ENCODE assay signal across 19 cellular contexts in genomic region chr12:129563266-129563665, GRCh38.
DNase-seq lines count a peak whose midpoint lies in the region; ATAC-seq and TF ChIP-seq lines count a peak whose summit lies in the region.
"Had no signal": no experiment of that assay in that cellular context is flagged by ENCODE, and none has a peak within 500 bp of the region (broad histone marks: within the 10 kb centered on the region; RNA-seq: fewer than 3 reads in every experiment).

No MANE protein-coding gene starts in this region.

- H3K4me1 Mint-ChIP-seq in CD8-positive, alpha-beta T cell (ENCODE audit: low read depth): no peaks in the 10 kb centered on the region
- H3K4me1 Mint-ChIP-seq: CD14-positive monocyte; CD4-positive, alpha-beta memory T cell; CD4-positive, CD25-positive, alpha-beta regulatory T cell had no signal

- CTCF ChIA-PET in CD8-positive, alpha-beta T cell (lab: Charles Lee): no interaction called here

- H3K79me2 ChIP-seq in DND-41 (ENCODE audit: insufficient read depth, low read length) (no peaks in the 10 kb centered on the region), KMS-11 (ENCODE audit: insufficient read depth, low read depth) (no peaks in the 10 kb centered on the region)

- H3K9me3 ChIP-seq in DND-41 (ENCODE audit: insufficient read depth, low read length, severe bottlenecking): no peaks in the 10 kb centered on the region
- no peaks in the 10 kb centered on the region for H3K9me3 ChIP-seq in CD8-positive, alpha-beta T cell (ENCODE audit: low read length)
- H3K9me3 ChIP-seq: A549, BE2C, BLaER1, Caco-2 had no signal

- H2AFZ ChIP-seq in DND-41 (ENCODE audit: low read depth, low read length) (no peak overlapping the region), KMS-11 (ENCODE audit: low read depth) (no peak overlapping the region; the same call in 1 of the 2 replicates)

- H3K9ac ChIP-seq in DND-41 (ENCODE audit: low read depth, low read length): peak overlapping the region; percentile 39; the same call in 1 of the 2 replicates
- peak overlapping the region; percentile 70; the same call in 1 of the 2 replicates for H3K9ac ChIP-seq in KMS-11
- H3K9ac ChIP-seq: BLaER1 had no signal

- no peaks in the 10 kb centered on the region for H3K36me3 Mint-ChIP-seq in CD8-positive, alpha-beta T cell
- H3K36me3 Mint-ChIP-seq: CD14-positive monocyte; CD4-positive, alpha-beta memory T cell; CD4-positive, CD25-positive, alpha-beta regulatory T cell had no signal

- TF ChIP-seq CTCF in DND-41 (IDR thresholded peaks at IDR 0.05; ENCODE audit: borderline replicate concordance, extremely low read depth, low read length, poor library complexity, severe bottlenecking): no peak
- TF ChIP-seq CTCF in KMS-11 (conservative IDR thresholded peaks at IDR 0.05; ENCODE audit: low read depth, low read length): no peak
- TF ChIP-seq CTCF in CD8-positive, alpha-beta T cell (IDR thresholded peaks at IDR 0.05): no peak

- H4K20me1 ChIP-seq in DND-41 (ENCODE audit: insufficient read depth, low read length): no peaks in the 10 kb centered on the region
- H4K20me1 ChIP-seq in KMS-11 (ENCODE audit: insufficient read depth): no peaks in the 10 kb centered on the region
- H4K20me1 ChIP-seq: BLaER1 had no signal

- intact Hi-C loops in CD8-positive, alpha-beta T cell (cut with DNase I, micrococcal nuclease): no loop called here

- H3K27me3 ChIP-seq in DND-41 (ENCODE audit: insufficient read depth, low read length, poor library complexity) (no peaks in the 10 kb centered on the region), KMS-11 (ENCODE audit: insufficient read depth, low read depth) (no peaks in the 10 kb centered on the region)
- H3K27me3 ChIP-seq in CD8-positive, alpha-beta T cell (ENCODE audit: insufficient read depth, low read length): no peaks in the 10 kb centered on the region
- H3K27me3 ChIP-seq: BE2C, BLaER1 had no signal

- POLR2A ChIA-PET in CD8-positive, alpha-beta T cell (lab: Charles Lee): no interaction called here

- H3K9me3 Mint-ChIP-seq in CD8-positive, alpha-beta T cell: no peaks in the 10 kb centered on the region

- ATAC-seq in DND-41 (ENCODE audit: insufficient read depth, low read depth): peak; percentile 66
- ATAC-seq in CD8-positive, alpha-beta T cell: no peak
- ATAC-seq: A549, GM12878 had no signal

- H3K4me2 ChIP-seq in DND-41 (ENCODE audit: insufficient read depth, low read length) (peak overlapping the region; percentile 35), KMS-11 (peak overlapping the region; percentile 92)
- H3K4me2 ChIP-seq: A549, BLaER1 had no signal

- H3K27me3 Mint-ChIP-seq in CD8-positive, alpha-beta T cell (ENCODE audit: low read depth): no peaks in the 10 kb centered on the region
- H3K27me3 Mint-ChIP-seq: CD4-positive, alpha-beta memory T cell; CD4-positive, CD25-positive, alpha-beta regulatory T cell had no signal

- peak overlapping the region; percentile 95 for H3K27ac ChIP-seq in DND-41 (ENCODE audit: low read length)
- peak overlapping the region; percentile 99 for H3K27ac ChIP-seq in KMS-11
- no peak overlapping the region for H3K27ac ChIP-seq in CD8-positive, alpha-beta T cell (ENCODE audit: low read depth, low read length)
- H3K27ac ChIP-seq: 22Rv1, A549, BLaER1 had no signal

- H3K4me1 ChIP-seq in DND-41 (ENCODE audit: insufficient read depth, low read length) (peaks cover 77% of the 10 kb centered on the region), KMS-11 (ENCODE audit: low read depth, poor library complexity, severe bottlenecking) (peaks cover 79% of the 10 kb centered on the region)
- H3K4me1 ChIP-seq in CD8-positive, alpha-beta T cell (ENCODE audit: insufficient read depth, low read length): no peaks in the 10 kb centered on the region
- H3K4me1 ChIP-seq: A549, BE2C, Caco-2 had no signal

- no peak overlapping the region for H3K27ac Mint-ChIP-seq in CD8-positive, alpha-beta T cell
- H3K27ac Mint-ChIP-seq: CD14-positive monocyte; CD4-positive, alpha-beta memory T cell; CD4-positive, CD25-positive, alpha-beta regulatory T cell had no signal

- DNase-seq in DND-41 (peak; percentile 66), islet precursor cell (peak; percentile 5), NCI-H128 (lab: John Stamatoyannopoulos, UW; ENCODE audit: unreplicated experiment) (no peak)
- DNase-seq in CD8-positive, alpha-beta T cell: no peak
- DNase-seq: BE2C; C1 segment of cervical spinal cord; Caco-2; Calu3; CD4-positive, alpha-beta memory T cell; CD4-positive, CD25-positive, alpha-beta regulatory T cell; DMS79 treated with DMSO at 0.1 percent for 48 hours; EL; GDM1 had no signal

- H3K4me3 Mint-ChIP-seq in CD8-positive, alpha-beta T cell: no peak overlapping the region
- H3K4me3 Mint-ChIP-seq: CD14-positive monocyte; CD4-positive, alpha-beta memory T cell; CD4-positive, CD25-positive, alpha-beta regulatory T cell had no signal

- H3K36me3 ChIP-seq in DND-41 (ENCODE audit: insufficient read depth, low read length): no peaks in the 10 kb centered on the region
- no peaks in the 10 kb centered on the region for H3K36me3 ChIP-seq in KMS-11 (ENCODE audit: insufficient read depth)
- H3K36me3 ChIP-seq in CD8-positive, alpha-beta T cell (ENCODE audit: insufficient read depth, low read length): no peaks in the 10 kb centered on the region
- H3K36me3 ChIP-seq: BE2C, BLaER1 had no signal

- no peak overlapping the region for H3K4me3 ChIP-seq in DND-41 (ENCODE audit: low read depth in 1 of 2, low read length in 2 of 2)
- H3K4me3 ChIP-seq in KMS-11 (IDR thresholded peaks at IDR 0.05; ENCODE audit: insufficient read depth, low read depth, low read length): no peak overlapping the region
- H3K4me3 ChIP-seq in CD8-positive, alpha-beta T cell (ENCODE audit: low read depth, low read length): no peak overlapping the region
- H3K4me3 ChIP-seq: A549, BLaER1, GM12878 had no signal

Comparison
In these comparisons a context has a peak if more than half of its experiments do, and no peak if none do; other contexts are left out.
1. DNase-seq: peak in DND-41 (single experiment) and islet precursor cell (single experiment); none in CD8-positive, alpha-beta T cell (0 of 7) and NCI-H128 (single experiment).